In the genomic region with DNA sequence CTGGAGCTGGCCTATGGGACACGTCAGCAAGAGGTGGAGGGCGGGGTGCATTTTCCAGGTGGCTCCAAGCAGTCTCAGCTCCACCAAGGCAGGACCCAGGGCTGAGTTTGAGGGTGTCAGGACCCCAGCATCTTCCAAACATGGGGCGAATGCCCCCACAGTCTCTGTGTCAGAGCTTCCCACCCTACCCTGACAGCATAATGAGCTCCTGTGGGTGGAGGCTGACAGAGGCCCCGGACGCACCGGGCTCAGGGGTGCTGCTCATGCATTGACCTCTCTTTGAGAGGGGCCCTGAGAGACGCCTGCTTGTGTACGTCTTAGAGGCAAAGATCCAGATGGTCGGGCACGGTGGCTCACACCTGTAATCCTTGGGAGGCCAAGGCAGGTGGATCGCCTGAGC, we compare ENCODE assay signal across 2 cellular contexts.
TF ChIP-seq lines count a peak whose summit lies in the region.

No MANE protein-coding gene starts in this region.

TF ChIP-seq in HepG2, 621 proteins besides CTCF, POLR2A, EP300 and RAD21:
- TF ChIP-seq SPEN (CRISPR knock-in tag; IDR thresholded peaks at IDR 0.05; ENCODE audit: low read depth) (no peak), FOXC1 (CRISPR knock-in tag; IDR thresholded peaks at IDR 0.05; ENCODE audit: borderline replicate concordance) (no peak), RXRA (CRISPR knock-in tag; IDR thresholded peaks at IDR 0.05) (no peak)

TF ChIP-seq in H1, 55 proteins besides CTCF, POLR2A, EP300 and RAD21:
- TF ChIP-seq RNF2 (IDR thresholded peaks at IDR 0.05; ENCODE audit: borderline replicate concordance, low read depth, low read length, missing control alignments, poor library complexity, severe bottlenecking) = no peak
- TF ChIP-seq RBBP5 (IDR thresholded peaks at IDR 0.05; ENCODE audit: borderline replicate concordance, low read depth, low read length) = no peak
- no peak for TF ChIP-seq EZH2 (IDR thresholded peaks at IDR 0.05; ENCODE audit: low read depth, low read length, severe bottlenecking)
- TF ChIP-seq RXRA (IDR thresholded peaks at IDR 0.05; ENCODE audit: insufficient read depth, low read depth, low read length) = no peak
- no peak for TF ChIP-seq CHD7 (IDR thresholded peaks at IDR 0.05; ENCODE audit: insufficient replicate concordance, low read length)
- TF ChIP-seq HDAC6 (IDR thresholded peaks at IDR 0.05; ENCODE audit: low read depth, low read length) = no peak
- no peak for TF ChIP-seq RFX5 (IDR thresholded peaks at IDR 0.05; ENCODE audit: borderline replicate concordance, low read depth, low read length)
- no peak for TF ChIP-seq CEBPB (IDR thresholded peaks at IDR 0.05; ENCODE audit: low read depth, low read length)
- no peak for TF ChIP-seq TCF12 (IDR thresholded peaks at IDR 0.05; ENCODE audit: low read depth, low read length)
- no peak for TF ChIP-seq JUND (IDR thresholded peaks at IDR 0.05; ENCODE audit: low read length)
- TF ChIP-seq SRF (IDR thresholded peaks at IDR 0.05; ENCODE audit: low read depth, low read length) = no peak
- TF ChIP-seq SP4 (IDR thresholded peaks at IDR 0.05; ENCODE audit: low read length) = no peak
- TF ChIP-seq SAP30 (IDR thresholded peaks at IDR 0.05; ENCODE audit: insufficient read depth, insufficient replicate concordance, low read length) = no peak
- no peak for TF ChIP-seq KDM4A (IDR thresholded peaks at IDR 0.05; ENCODE audit: low read depth, low read length, severe bottlenecking)
